Comparison of ENCODE assay signal across 1 cellular context in genomic region chr3:10601131-10601856, GRCh38.
TF ChIP-seq lines count a peak whose summit lies in the region.

No MANE protein-coding gene starts in this region.

TF ChIP-seq in SK-N-SH treated with all-trans-retinoic acid at 6 μM for 48 hours, 23 proteins besides CTCF, POLR2A, EP300 and RAD21 (continued from another document):
- TF ChIP-seq TSHZ2 (CRISPR knock-in tag; IDR thresholded peaks at IDR 0.05) = no peak
